In the genomic region with DNA sequence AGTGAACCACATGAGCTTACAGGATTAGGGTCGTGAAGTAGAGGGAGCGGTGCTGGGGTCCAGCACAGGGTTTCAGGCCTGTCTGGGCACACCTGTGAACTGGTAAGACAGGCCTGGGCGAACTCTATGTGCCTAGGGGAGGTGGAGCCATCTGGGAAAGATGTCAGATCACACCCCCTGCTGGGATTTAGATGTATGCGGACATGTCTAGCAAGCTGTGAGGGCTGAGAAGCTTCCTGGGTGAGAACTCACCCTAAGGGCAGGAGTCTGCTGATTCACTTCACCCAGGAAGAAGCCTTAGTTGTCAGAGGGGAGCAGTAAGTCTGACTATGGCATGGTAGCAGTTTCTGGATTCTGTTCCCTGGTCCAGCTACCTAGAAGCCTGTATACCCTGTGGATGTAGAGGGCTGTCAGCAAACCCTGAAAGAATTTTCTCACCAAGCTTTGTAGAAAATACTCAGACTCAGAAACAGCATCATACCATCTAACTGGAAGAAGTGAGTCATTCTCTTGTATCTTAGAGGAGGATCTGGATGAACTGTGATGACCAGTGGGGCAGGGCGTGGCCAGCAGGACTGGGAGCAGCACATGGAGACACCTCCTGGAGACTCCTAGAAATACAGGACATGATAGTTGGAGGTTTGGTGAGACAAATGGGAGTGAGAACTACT, we compare ENCODE assay signal across 7 cellular contexts. TPM values are rescaled to one million over a fixed set of nuclear protein-coding genes. Genes with fewer than 3 reads are reported as not detected.
DNase-seq lines count a peak whose midpoint lies in the region; ATAC-seq, FAIRE-seq and TF ChIP-seq lines count a peak whose summit lies in the region.

No MANE protein-coding gene starts in this region.

- no peaks in the 10 kb centered on the region for H3K79me2 ChIP-seq in neural cell (replicated peaks; ENCODE audit: insufficient read depth, low read length)

- no peak overlapping the region for H3K9ac ChIP-seq in neural cell (ENCODE audit: low read length)

- H2AFZ ChIP-seq in neural cell (ENCODE audit: low read depth, low read length), result no peak overlapping the region

- ATAC-seq in GM19455 (IDR thresholded peaks at IDR 0.05; ENCODE audit: unreplicated experiment), result no peak

- H3F3A ChIP-seq in neural cell (ENCODE audit: insufficient read depth, low read length, poor library complexity, severe bottlenecking), result no peaks in the 10 kb centered on the region

- DNase-seq in GDM1 (lab: John Stamatoyannopoulos, UW) (peak; percentile 6), Kasumi-1 (lab: John Stamatoyannopoulos, UW) (peak; percentile 53 to 73), SJCRH30 (peak; percentile 80), epithelial cell of proximal tubule (ENCODE audit: low read depth) (peak; percentile 84), GM12891 (ENCODE audit: insufficient read length, low spot score) (no peak)

- TF ChIP-seq RAD21 in neural cell (conservative IDR thresholded peaks at IDR 0.05), result no peak

- H3K4me1 ChIP-seq in SJCRH30, result peaks cover 6% of the 10 kb centered on the region

- peak; percentile 61 for TF ChIP-seq CTCF in epithelial cell of proximal tubule (conservative IDR thresholded peaks at IDR 0.05; ENCODE audit: low read depth, low read length)
- no peak for TF ChIP-seq CTCF in neural cell (IDR thresholded peaks at IDR 0.05; ENCODE audit: poor library complexity, severe bottlenecking)

- no peaks in the 10 kb centered on the region for H3K36me3 ChIP-seq in SJCRH30
- no peaks in the 10 kb centered on the region for H3K36me3 ChIP-seq in neural cell (ENCODE audit: insufficient read depth, low read length)

- H3K27me3 ChIP-seq in SJCRH30, result no peaks in the 10 kb centered on the region
- no peaks in the 10 kb centered on the region for H3K27me3 ChIP-seq in neural cell (ENCODE audit: insufficient read depth, low read depth, low read length)

- no peaks in the 10 kb centered on the region for H3K9me2 ChIP-seq in neural cell (ENCODE audit: insufficient read depth, low read length)

- H3K9me3 ChIP-seq in SJCRH30 (replicated peaks) (no peaks in the 10 kb centered on the region), neural cell (ENCODE audit: low read length) (no peaks in the 10 kb centered on the region)

- H3K27ac ChIP-seq in SJCRH30 (peak overlapping the region; percentile 31; the same call in 1 of the 2 replicates), neural cell (ENCODE audit: low read length) (peak overlapping the region; percentile 4)

- H3K4me2 ChIP-seq in neural cell (ENCODE audit: low read length), result no peak overlapping the region

- H4K20me1 ChIP-seq in neural cell (ENCODE audit: insufficient read depth), result no peaks in the 10 kb centered on the region

- no peak for TF ChIP-seq POLR2A in GM12891 (IDR thresholded peaks at IDR 0.05; ENCODE audit: low read depth, low read length)

- no peak for FAIRE-seq in GM12891 (lab: Jason Lieb, UNC)

- H3K4me3 ChIP-seq in SJCRH30 (no peak overlapping the region), epithelial cell of proximal tubule (ENCODE audit: low read depth, low read length) (no peak overlapping the region), neural cell (ENCODE audit: low read length) (no peak overlapping the region)

- no peak for TF ChIP-seq EP300 in neural cell (conservative IDR thresholded peaks at IDR 0.05; ENCODE audit: poor library complexity, severe bottlenecking)

TF ChIP-seq in neural cell, 6 proteins besides CTCF, POLR2A, EP300 and RAD21:
- no peak for TF ChIP-seq EZH2 (IDR thresholded peaks at IDR 0.05; ENCODE audit: borderline replicate concordance, insufficient read depth, low read length, poor library complexity, severe bottlenecking)
- no peak for TF ChIP-seq SMC3 (conservative IDR thresholded peaks at IDR 0.05; ENCODE audit: poor library complexity)
- TF ChIP-seq TAF1 (IDR thresholded peaks at IDR 0.05; ENCODE audit: low read depth), result no peak
- TF ChIP-seq POLR2AphosphoS5 (IDR thresholded peaks at IDR 0.05), result no peak
- no peak for TF ChIP-seq REST (IDR thresholded peaks at IDR 0.05; ENCODE audit: borderline replicate concordance)
- no peak for TF ChIP-seq MXI1 (conservative IDR thresholded peaks at IDR 0.05; ENCODE audit: poor library complexity, severe bottlenecking)
TF ChIP-seq in neural cell: peak in this region for 0.

TF ChIP-seq in GM12891, 5 proteins besides CTCF, POLR2A, EP300 and RAD21:
- TF ChIP-seq PAX5 (IDR thresholded peaks at IDR 0.05; ENCODE audit: insufficient read depth, low read length, severe bottlenecking) (no peak), POLR2AphosphoS5 (IDR thresholded peaks at IDR 0.05; ENCODE audit: low read depth, low read length) (no peak)

RNA-seq across cellular contexts. Expression of gene PYGL, which starts 11.2 kb away (rescaled TPM):
- 5.0 and 5.2 TPM in 2 replicates for total RNA-seq in SJCRH30 (2014; rRNA removed; shearing (Covaris generic))
- total RNA-seq in epithelial cell of proximal tubule, result 86.6 and 96.8 TPM in 2 replicates
- polyA plus RNA-seq in neural cell, result 0.10 TPM in 1 of 2 replicates, not detected in the other
- polyA minus RNA-seq in neural cell, result 0.24 TPM in 1 of 2 replicates, not detected in the other
- 0.12 TPM for polyA plus RNA-seq in GM12891 (2012; ENCODE audit: low read depth, missing spikeins)

Comparison
In these comparisons a context has a peak if more than half of its experiments do, and no peak if none do; other contexts are left out.
1. RNA of gene PYGL, which starts 11.2 kb away (total RNA-seq): 86.6 to 96.8 TPM in epithelial cell of proximal tubule; 5.0 to 5.2 TPM in SJCRH30; every median in the first group is over 10 times any median in the second.